ENCODE assay signal across 30 cellular contexts in the genomic region with DNA sequence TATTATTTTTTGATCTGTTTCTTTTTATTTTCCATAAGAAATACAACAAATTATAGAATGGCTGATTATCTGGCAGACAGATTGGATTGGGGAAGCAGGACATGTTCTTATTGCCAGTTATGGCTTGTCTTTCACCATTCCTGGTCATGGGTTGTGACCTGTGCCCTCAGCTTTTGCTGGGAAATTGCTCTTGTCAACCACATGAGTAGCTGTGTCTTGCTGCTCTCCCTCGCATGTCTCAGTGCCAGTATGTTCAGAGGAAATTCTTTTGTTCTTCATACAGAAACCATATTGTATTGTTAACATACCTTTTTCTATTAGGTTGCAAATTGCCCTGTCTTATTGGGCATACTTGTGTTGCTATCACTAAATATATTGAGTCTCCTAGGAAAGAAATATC.
DNase-seq lines count a peak whose midpoint lies in the region; ATAC-seq and TF ChIP-seq lines count a peak whose summit lies in the region.
"Had no signal": no experiment of that assay in that cellular context is flagged by ENCODE, and none has a peak within 500 bp of the region (broad histone marks: within the 10 kb centered on the region; RNA-seq: fewer than 3 reads in every experiment).

No MANE protein-coding gene starts in this region.

- no peaks in the 10 kb centered on the region for H3K9me3 ChIP-seq in adrenal gland (replicated peaks in 1 of 3)
- H3K9me3 ChIP-seq in heart right ventricle = no peaks in the 10 kb centered on the region
- H3K9me3 ChIP-seq in thoracic aorta = no peaks in the 10 kb centered on the region
- no peaks in the 10 kb centered on the region for H3K9me3 ChIP-seq in A673 (ENCODE audit: low read depth, low read length, poor library complexity, severe bottlenecking)
- H3K9me3 ChIP-seq: A549, SJCRH30 had no signal

- no peaks in the 10 kb centered on the region for H3K27me3 ChIP-seq in adrenal gland
- H3K27me3 ChIP-seq in heart right ventricle = peaks cover 0 to 5% (median 0%) of the 10 kb centered on the region in 7 donors
- H3K27me3 ChIP-seq in thoracic aorta (replicated peaks; ENCODE audit: insufficient read depth) = no peaks in the 10 kb centered on the region
- H3K27me3 ChIP-seq in A673 (replicated peaks; ENCODE audit: insufficient read depth, low read depth, low read length, poor library complexity) = no peaks in the 10 kb centered on the region
- H3K27me3 ChIP-seq: SJCRH30 had no signal

- H3K27me3 Mint-ChIP-seq in nephron progenitor cell (ENCODE audit: low read depth, poor library complexity) = peaks cover 4% of the 10 kb centered on the region
- H3K27me3 Mint-ChIP-seq: activated T-helper 17 cell treated with anti-CD3 and anti-CD28 coated beads, Interleukin-2, amount 50 U/mL, for 72 hours; CD4-positive, CD25-positive, alpha-beta regulatory T cell; IgD-negative memory B cell; memory B cell had no signal

- peaks cover 3% of the 10 kb centered on the region for H3K9me3 Mint-ChIP-seq in nephron progenitor cell
- H3K9me3 Mint-ChIP-seq: activated naive CD4-positive, alpha-beta T cell treated with anti-CD3 and anti-CD28 coated beads, Interleukin-2, amount 10 ng/mL, durations not matched to agents 7 days and 5 days; activated T-helper 17 cell treated with anti-CD3 and anti-CD28 coated beads, Interleukin-2, amount 50 U/mL, for 72 hours; nephron had no signal

- ATAC-seq in heart right ventricle (peak in 1 of 8 donors; percentile 27), thoracic aorta (ENCODE audit: insufficient number of reproducible peaks, low FRiP score, low read depth) (no peak), HG02885 (IDR thresholded peaks at IDR 0.05; ENCODE audit: poor library complexity, unreplicated experiment) (no peak)
- ATAC-seq: A549; activated CD8-positive, alpha-beta T cell treated with anti-CD3 and anti-CD28 coated beads, Interleukin-2, amount 10 ng/mL, durations not matched to agents 7 days and 5 days; activated T-helper 17 cell treated with anti-CD3 and anti-CD28 coated beads, Interleukin-2, amount 50 U/mL, for 72 hours had no signal

- H3K36me3 ChIP-seq in adrenal gland (replicated peaks in 1 of 2) = no peaks in the 10 kb centered on the region
- no peaks in the 10 kb centered on the region for H3K36me3 ChIP-seq in heart right ventricle
- H3K36me3 ChIP-seq in thoracic aorta = no peaks in the 10 kb centered on the region
- no peaks in the 10 kb centered on the region for H3K36me3 ChIP-seq in A673 (ENCODE audit: insufficient read depth, low read length, poor library complexity, severe bottlenecking)
- H3K36me3 ChIP-seq: SJCRH30 had no signal

- no TSS peak for BruUV-seq in A673 (replicated peaks; lab: Mats Ljungman, UMichigan)

- no peak for TF ChIP-seq CTCF in adrenal gland (IDR thresholded peaks at IDR 0.05)
- TF ChIP-seq CTCF in heart right ventricle (IDR thresholded peaks at IDR 0.05) = no peak
- no peak for TF ChIP-seq CTCF in nephron progenitor cell (IDR thresholded peaks at IDR 0.05)
- no peak for TF ChIP-seq CTCF in thoracic aorta (IDR thresholded peaks at IDR 0.05)
- TF ChIP-seq CTCF in A673 (conservative IDR thresholded peaks at IDR 0.05; ENCODE audit: low read depth, low read length) = no peak

- intact Hi-C loops in adrenal gland (cut with DNase I) = no loop called here
- intact Hi-C loops in heart right ventricle (cut with DNase I) = loop anchor here in 1 of 10 donors (1.0 kb wide), 1 partner anchor 58 kb away; no protein-coding TSS in a partner anchor
- intact Hi-C loops in A673 (cut with micrococcal nuclease; ENCODE audit: unreplicated experiment) = loop anchor here (10.0 kb wide), 1 partner anchor 58 kb away; no protein-coding TSS in a partner anchor

- 23 to 54% (median 45%) methylated on average over 1 of the region's 1 CpG for WGBS in adrenal gland, 4 donors
- 55 to 64% methylated on average over 1 of the region's 1 CpG for WGBS in heart right ventricle, 2 donors

- CTCF ChIA-PET in A673 (lab: Charles Lee) = no interaction called here

- no peaks in the 10 kb centered on the region for H3K36me3 Mint-ChIP-seq in nephron progenitor cell (ENCODE audit: low read depth)
- H3K36me3 Mint-ChIP-seq: activated naive CD4-positive, alpha-beta T cell treated with anti-CD3 and anti-CD28 coated beads, Interleukin-2, amount 10 ng/mL, durations not matched to agents 7 days and 5 days; CD4-positive, CD25-positive, alpha-beta regulatory T cell; IgD-negative memory B cell; memory B cell had no signal

- POLR2A ChIA-PET in A673 (lab: Charles Lee; ENCODE audit: low non-redundant PET) = no interaction called here

- peak overlapping the region in 2 of 5 donors; percentile 7 to 72 for H3K27ac ChIP-seq in adrenal gland
- H3K27ac ChIP-seq in heart right ventricle = peak overlapping the region in 7 of 10 donors; percentile 12 to 66 (median 52)
- peak overlapping the region; percentile 0 to 44 for H3K27ac ChIP-seq in thoracic aorta
- no peak overlapping the region for H3K27ac ChIP-seq in A673 (ENCODE audit: low read depth, low read length, poor library complexity, severe bottlenecking)
- H3K27ac ChIP-seq: A549, epithelial cell of prostate, SJCRH30 had no signal

- H3K4me3 Mint-ChIP-seq in nephron progenitor cell = no peak overlapping the region
- H3K4me3 Mint-ChIP-seq: activated CD8-positive, alpha-beta T cell treated with anti-CD3 and anti-CD28 coated beads, Interleukin-2, amount 10 ng/mL, durations not matched to agents 7 days and 5 days; activated naive CD4-positive, alpha-beta T cell treated with anti-CD3 and anti-CD28 coated beads, Interleukin-2, amount 10 ng/mL, durations not matched to agents 7 days and 5 days; activated T-helper 17 cell treated with anti-CD3 and anti-CD28 coated beads, Interleukin-2, amount 50 U/mL, for 72 hours; CD4-positive, CD25-positive, alpha-beta regulatory T cell; HFFc6; IgD-negative memory B cell; memory B cell; nephron had no signal

- no peak for TF ChIP-seq POLR2A in adrenal gland (IDR thresholded peaks at IDR 0.05)

- peak overlapping the region; percentile 84 for H3K27ac Mint-ChIP-seq in nephron progenitor cell
- H3K27ac Mint-ChIP-seq: activated CD8-positive, alpha-beta T cell treated with anti-CD3 and anti-CD28 coated beads, Interleukin-2, amount 10 ng/mL, durations not matched to agents 7 days and 5 days; activated naive CD4-positive, alpha-beta T cell treated with anti-CD3 and anti-CD28 coated beads, Interleukin-2, amount 10 ng/mL, durations not matched to agents 7 days and 5 days; activated T-helper 17 cell treated with anti-CD3 and anti-CD28 coated beads, Interleukin-2, amount 50 U/mL, for 72 hours; CD4-positive, CD25-positive, alpha-beta regulatory T cell; HFFc6; IgD-negative memory B cell; memory B cell; nephron had no signal

- H3K4me1 ChIP-seq in adrenal gland (replicated peaks in 1 of 2) (peaks cover 0 to 6% of the 10 kb centered on the region in 2 donors), heart right ventricle (peaks cover 0 to 36% (median 13%) of the 10 kb centered on the region in 9 donors), thoracic aorta (ENCODE audit: control insufficient read depth in 1 of 2, low read depth in 2 of 2) (peaks cover 12 to 42% of the 10 kb centered on the region in 2 donors), A673 (ENCODE audit: insufficient read depth, low read length, poor library complexity, severe bottlenecking) (no peaks in the 10 kb centered on the region)
- H3K4me1 ChIP-seq: A549, SJCRH30 had no signal

- peaks cover 60% of the 10 kb centered on the region for H3K4me1 Mint-ChIP-seq in nephron progenitor cell
- H3K4me1 Mint-ChIP-seq: activated naive CD4-positive, alpha-beta T cell treated with anti-CD3 and anti-CD28 coated beads, Interleukin-2, amount 10 ng/mL, durations not matched to agents 7 days and 5 days; activated T-helper 17 cell treated with anti-CD3 and anti-CD28 coated beads, Interleukin-2, amount 50 U/mL, for 72 hours; CD4-positive, CD25-positive, alpha-beta regulatory T cell; IgD-negative memory B cell; memory B cell had no signal

- H3K4me3 ChIP-seq in adrenal gland = no peak overlapping the region
- H3K4me3 ChIP-seq in heart right ventricle = no peak overlapping the region
- no peak overlapping the region for H3K4me3 ChIP-seq in thoracic aorta
- no peak overlapping the region for H3K4me3 ChIP-seq in A673 (ENCODE audit: low read depth, low read length, poor library complexity, severe bottlenecking)
- H3K4me3 ChIP-seq: A549, SJCRH30 had no signal

- DNase-seq in adrenal gland (peak in 6 of 7 donors; percentile 16 to 69 (median 27)), heart right ventricle (peak in 1 of 2 donors; percentile 21), nephron progenitor cell (peak; percentile 30), thoracic aorta (ENCODE audit: low spot score) (no peak), pons (ENCODE audit: low spot score) (no peak), A673 (ENCODE audit: low spot score) (no peak)
- no peak for DNase-seq in stimulated activated naive CD4-positive, alpha-beta T cell treated with Interleukin-2 at 50 U/mL for 16 hours (lab: John Stamatoyannopoulos, UW)
- DNase-seq: activated CD8-positive, alpha-beta T cell treated with anti-CD3 and anti-CD28 coated beads, Interleukin-2, amount 10 ng/mL, durations not matched to agents 7 days and 5 days; activated naive CD4-positive, alpha-beta T cell treated with anti-CD3 and anti-CD28 coated beads, Interleukin-2, amount 10 ng/mL, durations not matched to agents 7 days and 5 days; AML-193; amniotic stem cell; CD4-positive, CD25-positive, alpha-beta regulatory T cell; DND-41; effector CD8-positive, alpha-beta T cell; GOT3; HFFc6; NCI-H1048; NCI-H1694 treated with DMSO at 0.1 percent for 48 hours; NCI-H446 treated with DMSO at 0.1 percent for 48 hours; NCI-H82; retina; SJCRH30; SW 1271 had no signal

Comparison
In these comparisons a context has a peak if more than half of its experiments do, and no peak if none do; other contexts are left out.
1. DNase-seq: peak in adrenal gland (6 of 7) and nephron progenitor cell (single experiment); none in thoracic aorta (single experiment), pons (single experiment), A673 (single experiment) and stimulated activated naive CD4-positive, alpha-beta T cell treated with Interleukin-2 at 50 U/mL for 16 hours (single experiment).